ENCODE assay signal across 31 cellular contexts in the genomic region with DNA sequence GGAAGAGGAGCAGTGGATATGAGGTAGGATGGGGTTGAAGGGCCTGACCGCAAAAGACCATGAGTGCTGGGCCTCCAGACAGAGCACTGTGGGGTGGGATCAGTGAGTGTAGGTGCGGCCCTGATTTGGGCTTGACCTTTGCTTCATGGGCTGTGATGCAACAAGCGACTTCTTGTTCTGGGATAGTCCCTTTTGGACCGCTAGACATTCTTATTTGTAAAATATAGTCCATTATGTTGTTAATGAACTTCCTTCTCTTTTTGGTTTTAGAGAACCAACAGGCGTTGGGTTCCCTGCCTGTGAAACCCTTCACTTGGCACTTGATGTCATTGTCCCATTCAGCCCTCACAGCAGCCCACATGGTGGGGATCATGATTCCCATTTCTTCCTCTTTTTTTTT. TPM values are rescaled to one million over a fixed set of nuclear protein-coding genes. Genes with fewer than 3 reads are reported as not detected.
"Had no signal": no experiment of that assay in that cellular context is flagged by ENCODE, and none has a peak within 500 bp of the region (broad histone marks: within the 10 kb centered on the region; RNA-seq: fewer than 3 reads in every experiment).

No MANE protein-coding gene starts in this region.

- H3K27me3 ChIP-seq: SJCRH30 had no signal

- ATAC-seq: activated CD4-positive, alpha-beta T cell treated with anti-CD3 and anti-CD28 coated beads for 36 hours; activated CD4-positive, CD25-positive, alpha-beta regulatory T cell treated with anti-CD3 and anti-CD28 coated beads, Interleukin-2, amount 50 U/mL, for 24 hours; activated CD8-positive, alpha-beta T cell treated with anti-CD3 and anti-CD28 coated beads, Interleukin-2, amount 10 ng/mL, durations not matched to agents 7 days and 5 days; activated naive CD8-positive, alpha-beta T cell treated with anti-CD3 and anti-CD28 coated beads, Interleukin-2, amount 50 U/mL, for 24 hours; activated T-cell treated with anti-CD3 and anti-CD28 coated beads, Interleukin-2, amount 50 U/mL, for 4 hours; WTC11 had no signal

- H3K36me3 ChIP-seq: MG63, SJCRH30 had no signal

- H3K4me1 ChIP-seq: SJCRH30 had no signal

- H3K9me3 ChIP-seq: MG63, SJCRH30 had no signal

- H3K4me3 ChIP-seq: MG63, SJCRH30, SK-N-MC had no signal

- DNase-seq: activated CD4-positive, alpha-beta T cell treated with anti-CD3 and anti-CD28 coated beads for 36 hours; activated CD4-positive, alpha-beta T cell treated with anti-CD3 and anti-CD28 coated beads, Interleukin-2, amount 10 ng/mL, durations not matched to agents 7 days and 5 days; activated CD4-positive, alpha-beta T cell treated with anti-CD3 and anti-CD28 coated beads, Interleukin-2, amount 50 U/mL, for 48 hours; activated CD8-positive, alpha-beta T cell treated with anti-CD3 and anti-CD28 coated beads, Interleukin-2, amount 10 ng/mL, durations not matched to agents 7 days and 5 days; activated gamma-delta T cell treated with Interleukin-2 at 50 U/mL for 16 hours; activated naive CD4-positive, alpha-beta T cell treated with anti-CD3 and anti-CD28 coated beads, Interleukin-2, amount 10 ng/mL, durations not matched to agents 7 days and 5 days; activated naive CD8-positive, alpha-beta T cell treated with anti-CD3 and anti-CD28 coated beads, Interleukin-2, amount 50 U/mL, for 24 hours; activated T-cell treated with anti-CD3 and anti-CD28 coated beads for 4 hours; activated T-cell treated with anti-CD3 and anti-CD28 coated beads, Interleukin-2, amount 50 U/mL, for 4 hours; anterior cingulate cortex; caudate nucleus; cerebellar nuclear complex; Kasumi-1; KG1; MG63; NCI-H1092; NCI-H1436 treated with DMSO at 0.1 percent for 48 hours; NCI-H1694 treated with DMSO at 0.1 percent for 48 hours; NCI-H2029; NCI-H345; NCI-H524 treated with DMSO at 0.1 percent for 48 hours; OCI-M1; Right ventricle myocardium superior; SJCRH30 had no signal

- H3K27ac ChIP-seq: SJCRH30, SK-N-MC had no signal

RNA-seq across cellular contexts. Expression of a gene that starts 15.8 kb away (rescaled TPM):
- total RNA-seq: activated CD4-positive, alpha-beta T cell treated with anti-CD3 and anti-CD28 coated beads for 36 hours; activated CD4-positive, alpha-beta T cell treated with anti-CD3 and anti-CD28 coated beads, Interleukin-2, amount 10 ng/mL, durations not matched to agents 7 days and 5 days; activated CD8-positive, alpha-beta T cell treated with anti-CD3 and anti-CD28 coated beads, Interleukin-2, amount 10 ng/mL, durations not matched to agents 7 days and 5 days; activated T-cell treated with anti-CD3 and anti-CD28 coated beads, Interleukin-2, amount 50 U/mL, for 4 hours; activated T-helper 1 cell treated with anti-CD3 and anti-CD28 coated beads, Interleukin-12 subunit alpha, Interleukin-12 subunit beta, Interleukin-2, Interleukin-4 antibody, amounts not matched to agents 30 ng/mL and 10 ng/mL and 1 ng/mL, durations not matched to agents 14 hours and 24 hours and 36 hours; bronchial epithelial cell; NCI-H460; Right ventricle myocardium superior; SJCRH30; T-helper 1 cell treated with Interleukin-12 subunit alpha and Interleukin-12 subunit beta and Interleukin-4 antibody, amounts not matched to agents 30 ng/mL and 1 ng/mL, for 36 hours had no signal
